Comparison of ENCODE assay signal across 10 cellular contexts in the genomic region with DNA sequence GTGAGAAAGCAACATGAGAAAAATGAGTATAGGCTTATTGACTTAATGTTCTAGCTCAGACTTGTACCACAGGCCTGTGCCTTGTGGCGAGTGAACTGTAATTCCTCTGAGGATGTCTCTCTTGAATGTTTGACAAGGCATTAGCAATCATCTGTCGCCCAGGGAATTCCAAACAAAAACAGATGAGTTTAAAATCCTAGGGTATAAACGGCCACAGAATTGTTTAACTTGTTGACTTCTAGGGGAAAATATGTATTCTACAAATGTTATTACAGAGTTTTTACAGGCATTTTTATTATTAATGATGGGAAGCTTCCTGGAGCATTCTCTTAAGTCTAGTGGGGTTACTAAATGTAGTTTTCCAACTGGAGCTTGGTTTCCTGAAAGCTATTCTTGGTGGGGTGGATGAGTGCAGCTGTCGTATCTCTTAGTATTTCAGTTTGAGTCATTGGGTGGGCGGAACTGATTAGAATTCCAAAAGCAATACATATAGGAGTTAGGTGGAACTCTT. TPM values are rescaled to one million over a fixed set of nuclear protein-coding genes. Genes with fewer than 3 reads are reported as not detected.
DNase-seq lines count a peak whose midpoint lies in the region; ATAC-seq and TF ChIP-seq lines count a peak whose summit lies in the region.
"Had no signal": no experiment of that assay in that cellular context is flagged by ENCODE, and none has a peak within 500 bp of the region (broad histone marks: within the 10 kb centered on the region; RNA-seq: fewer than 3 reads in every experiment).

No MANE protein-coding gene starts in this region.

- no peak for TF ChIP-seq POLR2A in Peyer's patch (IDR thresholded peaks at IDR 0.05)

- no peaks in the 10 kb centered on the region for H3K27me3 Mint-ChIP-seq in Caco-2 (ENCODE audit: insufficient read depth, unreplicated experiment)

- no peak overlapping the region for H3K23ac ChIP-seq in trophoblast cell (ENCODE audit: low read length)

- no peak for ATAC-seq in GM18498 (IDR thresholded peaks at IDR 0.05; ENCODE audit: unreplicated experiment)

- CTCF ChIA-PET in Caco-2 (lab: Charles Lee) = interaction anchor here (0.6 to 1.1 kb wide), 6 partner anchors 9 to 95 kb away, joined by 3 to 6 read pairs (median 3); no protein-coding TSS in a partner anchor

- H3K27me3 ChIP-seq in Caco-2 (replicated peaks; ENCODE audit: control insufficient read depth, insufficient read depth, low read length) (no peaks in the 10 kb centered on the region), Peyer's patch (no peaks in the 10 kb centered on the region), trophoblast cell (ENCODE audit: insufficient read depth, low read length) (no peaks in the 10 kb centered on the region)
- H3K27me3 ChIP-seq: tibial nerve had no signal

- no peak overlapping the region for H3K4me2 ChIP-seq in trophoblast cell (ENCODE audit: low read length)

- H4K8ac ChIP-seq in trophoblast cell (ENCODE audit: low read depth, low read length) = no peak overlapping the region

- no peak overlapping the region for H2AFZ ChIP-seq in trophoblast cell (ENCODE audit: insufficient read depth, low read length, poor library complexity)

- intact Hi-C loops in Caco-2 (cut with micrococcal nuclease; ENCODE audit: unreplicated experiment) = loop anchor here (1.0 to 5.0 kb wide), 3 partner anchors 14 to 70 kb away; no protein-coding TSS in a partner anchor

- H3K36me3 Mint-ChIP-seq in Caco-2 (ENCODE audit: insufficient read depth, unreplicated experiment) = no peaks in the 10 kb centered on the region

- no peak for TF ChIP-seq CTCF in Caco-2 (IDR thresholded peaks at IDR 0.05; ENCODE audit: insufficient read depth in 1 of 2, low read depth in 1 of 2, low read length in 1 of 2, severe bottlenecking in 1 of 2, unreplicated experiment in 1 of 2)
- no peak for TF ChIP-seq CTCF in Peyer's patch (IDR thresholded peaks at IDR 0.05)

- BruUV-seq in Caco-2 (replicated peaks; lab: Mats Ljungman, UMichigan) = no TSS peak

- H4K12ac ChIP-seq in trophoblast cell (ENCODE audit: low read depth, low read length) = no peak overlapping the region

- H3K4ac ChIP-seq in trophoblast cell (ENCODE audit: low read depth, low read length) = no peak overlapping the region

- WGBS in trophoblast cell (ENCODE audit: extremely low coverage, insufficient coverage, insufficient read length) = no CpG with 5 or more reads among the region's 5 CpGs

- peaks cover 2% of the 10 kb centered on the region for H3K79me2 ChIP-seq in trophoblast cell (ENCODE audit: control insufficient read depth, insufficient read depth, low read length, poor library complexity)

- no peak overlapping the region for H3K18ac ChIP-seq in trophoblast cell (ENCODE audit: low read length)

- H3K4me3 ChIP-seq in Caco-2 (ENCODE audit: low read depth, low read length) = no peak overlapping the region
- H3K4me3 ChIP-seq in Peyer's patch = no peak overlapping the region
- no peak overlapping the region for H3K4me3 ChIP-seq in trophoblast cell (ENCODE audit: low read depth, low read length)
- H3K4me3 ChIP-seq: tibial nerve had no signal

- DNase-seq in Caco-2 = peak in 1 of 2 experiments; percentile 41
- DNase-seq in Peyer's patch = no peak
- peak; percentile 76 for DNase-seq in fibroblast of gingiva (ENCODE audit: low read depth)
- DNase-seq in trophoblast cell = no peak
- no peak for DNase-seq in iPS-NIHi7 (ENCODE audit: extremely low spot score)
- DNase-seq in OCI-M2 (lab: John Stamatoyannopoulos, UW; ENCODE audit: unreplicated experiment) = no peak
- no peak for DNase-seq in germinal center (ENCODE audit: low spot score)

- H3K79me1 ChIP-seq in trophoblast cell (ENCODE audit: low read length) = no peaks in the 10 kb centered on the region

- H3K9ac ChIP-seq in trophoblast cell (ENCODE audit: low read length) = no peak overlapping the region

- H2BK12ac ChIP-seq in trophoblast cell (ENCODE audit: low read length) = no peak overlapping the region

- H2BK120ac ChIP-seq in trophoblast cell (ENCODE audit: insufficient read depth, low read length, poor library complexity) = no peak overlapping the region

- H3K4me1 ChIP-seq in Caco-2 (peaks cover 50% of the 10 kb centered on the region), Peyer's patch (peaks cover 0 to 41% (median 3%) of the 10 kb centered on the region in 4 donors), trophoblast cell (ENCODE audit: control insufficient read depth in 1 of 2, insufficient read depth in 2 of 2, low read length in 2 of 2) (peaks cover 11 to 17% of the 10 kb centered on the region in 2 experiments)

- H3K4me1 Mint-ChIP-seq in Caco-2 (ENCODE audit: low read depth, unreplicated experiment) = peaks cover 16% of the 10 kb centered on the region

- no peak overlapping the region for H2BK5ac ChIP-seq in trophoblast cell (ENCODE audit: low read depth, low read length, poor library complexity)

- peak overlapping the region; percentile 33 for H3K27ac Mint-ChIP-seq in Caco-2 (ENCODE audit: unreplicated experiment)

- H2AK5ac ChIP-seq in trophoblast cell (ENCODE audit: low read length) = no peak overlapping the region

- H3K9me3 ChIP-seq in Caco-2 = no peaks in the 10 kb centered on the region
- H3K9me3 ChIP-seq in Peyer's patch = no peaks in the 10 kb centered on the region
- H3K9me3 ChIP-seq in trophoblast cell (ENCODE audit: insufficient read depth, low read depth, low read length) = no peaks in the 10 kb centered on the region
- H3K9me3 ChIP-seq: tibial nerve had no signal

- H3K36me3 ChIP-seq in Caco-2 (ENCODE audit: control insufficient read depth, insufficient read depth, low read length) (no peaks in the 10 kb centered on the region), Peyer's patch (no peaks in the 10 kb centered on the region), trophoblast cell (ENCODE audit: control insufficient read depth in 1 of 2, insufficient read depth in 2 of 2, low read length in 2 of 2) (no peaks in the 10 kb centered on the region)
- H3K36me3 ChIP-seq: tibial nerve had no signal

- no peak overlapping the region for H3K4me3 Mint-ChIP-seq in Caco-2 (ENCODE audit: unreplicated experiment)

- H3K9me3 Mint-ChIP-seq in Caco-2 (ENCODE audit: unreplicated experiment) = no peaks in the 10 kb centered on the region

- no peak overlapping the region for H4K91ac ChIP-seq in trophoblast cell (ENCODE audit: low read depth, low read length)

- H3K14ac ChIP-seq in trophoblast cell (ENCODE audit: low read length) = no peak overlapping the region

- H3K27ac ChIP-seq in Peyer's patch (peak overlapping the region in 3 of 4 donors; percentile 2 to 63 (median 5)), trophoblast cell (ENCODE audit: low read depth, low read length) (peak overlapping the region; percentile 64)
- H3K27ac ChIP-seq: HL-60 had no signal

- POLR2A ChIA-PET in Caco-2 (lab: Charles Lee) = interaction anchor here (0.6 to 1.0 kb wide), 2 partner anchors 21 to 40 kb away, joined by 3 to 5 read pairs; a partner anchor contains a TSS

RNA-seq across cellular contexts. Expression of a gene that starts 40.6 kb away (rescaled TPM):
- 33.2 and 36.6 TPM in 2 replicates for total RNA-seq in Caco-2 (2022)
- 10 to 100 TPM in 3 of 4 donors, 1 to 10 TPM in 1; 7.0 to 52.8 (median 19.9) TPM for total RNA-seq in Peyer's patch
- 18.2 and 18.7 TPM in 2 replicates for polyA plus RNA-seq in trophoblast cell (2013)
